23 cellular contexts compared by ENCODE assay signal in the genomic region with DNA sequence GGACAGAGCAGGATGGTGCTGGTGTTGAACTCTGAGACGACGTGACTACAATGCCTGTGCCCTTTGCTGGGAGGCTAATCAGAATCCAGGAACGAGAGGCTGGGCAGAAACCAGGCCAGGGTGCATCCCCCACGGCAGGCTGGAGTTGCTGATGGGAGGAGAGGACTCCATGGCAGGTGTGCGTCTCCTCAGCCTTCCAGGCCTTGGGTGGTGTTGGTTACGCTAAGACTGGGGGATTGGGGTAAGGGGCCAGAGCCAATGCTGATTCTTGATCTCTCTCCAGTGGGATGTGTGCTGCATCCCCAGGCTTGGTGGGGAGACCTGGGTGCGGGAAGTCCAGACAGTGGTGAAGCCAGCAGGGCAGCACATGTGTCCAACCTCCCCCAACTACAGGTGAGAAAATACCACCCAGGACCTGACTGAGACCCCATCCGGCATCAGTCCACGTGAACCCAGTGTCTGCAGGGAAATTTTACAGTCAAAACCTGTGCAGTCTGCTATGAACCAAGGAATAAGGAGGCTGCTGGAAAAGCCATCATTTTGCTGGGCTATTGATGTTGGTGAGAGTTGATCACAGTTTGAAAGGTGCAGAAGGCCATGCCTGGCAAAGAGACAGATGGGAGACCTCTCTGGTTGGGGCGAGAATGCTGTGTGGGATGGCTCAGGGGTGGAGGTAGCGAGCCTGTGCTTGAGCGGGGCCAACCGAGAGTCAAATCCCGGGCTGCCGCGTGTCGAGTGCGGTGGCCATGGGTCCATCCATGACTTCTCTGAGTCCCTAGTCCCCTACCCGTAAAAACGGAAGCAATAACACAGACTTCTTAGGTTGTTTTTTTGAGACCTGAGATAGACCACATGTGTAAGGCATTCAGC.
DNase-seq lines count a peak whose midpoint lies in the region; ATAC-seq, FAIRE-seq and TF ChIP-seq lines count a peak whose summit lies in the region.
"Had no signal": no experiment of that assay in that cellular context is flagged by ENCODE, and none has a peak within 500 bp of the region (broad histone marks: within the 10 kb centered on the region; RNA-seq: fewer than 3 reads in every experiment).

No MANE protein-coding gene starts in this region.

- H2BK15ac ChIP-seq in H9 (ENCODE audit: low read depth, low read length), result no peak overlapping the region

- H3K9ac ChIP-seq in H9 (ENCODE audit: extremely low read depth, insufficient read length, low read length), result no peak overlapping the region

- H3K18ac ChIP-seq in H9 (ENCODE audit: insufficient read length, low read depth, low read length), result no peak overlapping the region

- no peaks in the 10 kb centered on the region for H4K20me1 ChIP-seq in H9 (ENCODE audit: control insufficient read depth, insufficient read depth, insufficient read length)

- H3K79me1 ChIP-seq in H9 (ENCODE audit: insufficient read depth, low read depth, low read length, poor library complexity, severe bottlenecking), result no peaks in the 10 kb centered on the region

- peaks cover 8 to 14% of the 10 kb centered on the region in 2 experiments for H3K4me1 Mint-ChIP-seq in H9
- H3K4me1 Mint-ChIP-seq in osteocyte (ENCODE audit: unreplicated experiment), result peaks cover 8% of the 10 kb centered on the region
- H3K4me1 Mint-ChIP-seq: CD4-positive, CD25-positive, alpha-beta regulatory T cell; CD8-positive, alpha-beta memory T cell had no signal

- no peaks in the 10 kb centered on the region for H3K9me3 ChIP-seq in H9 (ENCODE audit: control insufficient read depth, low read depth, low read length)
- no peaks in the 10 kb centered on the region for H3K9me3 ChIP-seq in mucosa of descending colon
- H3K9me3 ChIP-seq: BE2C had no signal

- no peaks in the 10 kb centered on the region for H3K79me2 ChIP-seq in H9 (ENCODE audit: insufficient read depth, low read length)

- no peaks in the 10 kb centered on the region for H3K9me3 Mint-ChIP-seq in H9
- H3K9me3 Mint-ChIP-seq in osteocyte (ENCODE audit: unreplicated experiment), result no peaks in the 10 kb centered on the region
- H3K9me3 Mint-ChIP-seq: CD4-positive, CD25-positive, alpha-beta regulatory T cell had no signal

- no peak overlapping the region for H2AFZ ChIP-seq in H9 (ENCODE audit: low read length)

- H4K91ac ChIP-seq in H9 (ENCODE audit: insufficient read length, low read depth, low read length), result no peak overlapping the region

- DNase-seq in H9 (peak; percentile 24), bronchial epithelial cell (ENCODE audit: low read depth) (no peak), islet precursor cell (peak; percentile 44), osteocyte (ENCODE audit: extremely low spot score, unreplicated experiment) (peak; percentile 74), GM13977 (ENCODE audit: low spot score) (no peak), DMS53 treated with DMSO at 0.1 percent for 48 hours (lab: John Stamatoyannopoulos, UW; ENCODE audit: unreplicated experiment) (no peak), NCI-H2029 treated with DMSO at 0.1 percent for 48 hours (lab: John Stamatoyannopoulos, UW) (no peak), mucosa of descending colon (no peak)
- DNase-seq: ACHN; BE2C; C1 segment of cervical spinal cord; CD4-positive, CD25-positive, alpha-beta regulatory T cell; CD8-positive, alpha-beta memory T cell; COR-L47; GDM1; GOT3; H7; IMR-90 had no signal

- no peak overlapping the region for H4K8ac ChIP-seq in H9 (replicated peaks; ENCODE audit: insufficient read length, low read depth, low read length)

- H3K56ac ChIP-seq in H9 (ENCODE audit: insufficient read length, low read depth, low read length), result no peak overlapping the region

- H3K23ac ChIP-seq in H9 (ENCODE audit: insufficient read length, low read depth, low read length), result no peak overlapping the region

- no CpG with 5 or more reads among the region's 20 CpGs for WGBS in H9 (ENCODE audit: extremely low coverage, insufficient read length, low lambda C conversion rate)

- H2BK20ac ChIP-seq in H9 (ENCODE audit: low read depth, low read length, poor library complexity, severe bottlenecking), result no peak overlapping the region

- H2BK120ac ChIP-seq in H9 (ENCODE audit: low read depth, low read length, poor library complexity, severe bottlenecking), result no peak overlapping the region

- no peak overlapping the region for H3K4me3 Mint-ChIP-seq in H9
- H3K4me3 Mint-ChIP-seq in osteocyte (ENCODE audit: unreplicated experiment), result no peak overlapping the region
- H3K4me3 Mint-ChIP-seq: CD4-positive, CD25-positive, alpha-beta regulatory T cell; CD8-positive, alpha-beta memory T cell had no signal

- H3K36me3 Mint-ChIP-seq in H9 (ENCODE audit: insufficient read depth in 1 of 3, low read depth in 3 of 3), result no peaks in the 10 kb centered on the region
- H3K36me3 Mint-ChIP-seq in osteocyte (ENCODE audit: unreplicated experiment), result no peaks in the 10 kb centered on the region
- H3K36me3 Mint-ChIP-seq: CD4-positive, CD25-positive, alpha-beta regulatory T cell; CD8-positive, alpha-beta memory T cell had no signal

- no peak overlapping the region for H3T11ph ChIP-seq in H9 (ENCODE audit: low read length)

- H3K36me3 ChIP-seq in bronchial epithelial cell (ENCODE audit: control insufficient read depth, insufficient read depth, low read length) (no peaks in the 10 kb centered on the region), mucosa of descending colon (ENCODE audit: low read depth) (no peaks in the 10 kb centered on the region)
- H3K36me3 ChIP-seq: BE2C had no signal

- no peak for ATAC-seq in mucosa of descending colon
- ATAC-seq: K562 had no signal

- no peaks in the 10 kb centered on the region for H3K4me1 ChIP-seq in H9 (ENCODE audit: insufficient read depth, low read length)
- H3K4me1 ChIP-seq in mucosa of descending colon (ENCODE audit: low read depth), result no peaks in the 10 kb centered on the region
- H3K4me1 ChIP-seq: BE2C had no signal

- peak; percentile 43 for FAIRE-seq in bronchial epithelial cell (lab: Jason Lieb, UNC)
- FAIRE-seq: A204.1, D721Med, GM12892, HTR-8/SVneo, K562 had no signal

- no peak overlapping the region for H3K4ac ChIP-seq in H9 (ENCODE audit: low read depth, low read length)

- H3K4me3 ChIP-seq in bronchial epithelial cell (ENCODE audit: low read depth, low read length) (no peak overlapping the region), mucosa of descending colon (no peak overlapping the region)
- H3K4me3 ChIP-seq: K562 had no signal

- no peak overlapping the region for H2BK12ac ChIP-seq in H9 (ENCODE audit: insufficient read length, low read depth, low read length)

- H3K27me3 Mint-ChIP-seq in H9 (ENCODE audit: low read depth) (peaks cover 3% of the 10 kb centered on the region; the same call in 1 of the 2 replicates), osteocyte (ENCODE audit: unreplicated experiment) (no peaks in the 10 kb centered on the region)
- H3K27me3 Mint-ChIP-seq: CD4-positive, CD25-positive, alpha-beta regulatory T cell had no signal

- no peak overlapping the region for H2BK5ac ChIP-seq in H9 (ENCODE audit: insufficient read length, low read length)

- H3K27ac Mint-ChIP-seq in H9 (peak overlapping the region in 1 of 3 experiments; percentile 56; a peak in 1 of 7 replicates), osteocyte (ENCODE audit: unreplicated experiment) (no peak overlapping the region)
- H3K27ac Mint-ChIP-seq: CD4-positive, CD25-positive, alpha-beta regulatory T cell had no signal

- H2AK5ac ChIP-seq in H9 (ENCODE audit: insufficient read length, low read length), result no peak overlapping the region

- H4K5ac ChIP-seq in H9 (ENCODE audit: insufficient read length, low read depth, low read length), result no peak overlapping the region

- no peak for TF ChIP-seq CTCF in H9 (conservative IDR thresholded peaks at IDR 0.05)
- TF ChIP-seq CTCF in bronchial epithelial cell (IDR thresholded peaks at IDR 0.05; ENCODE audit: insufficient read depth, low read length, severe bottlenecking), result no peak
- no peak for TF ChIP-seq CTCF in osteocyte (IDR thresholded peaks at IDR 0.05)
- TF ChIP-seq CTCF in GM13977 (IDR thresholded peaks at IDR 0.05; ENCODE audit: extremely low read depth, insufficient read depth, missing control alignments), result no peak
- TF ChIP-seq CTCF in mucosa of descending colon (IDR thresholded peaks at IDR 0.05), result no peak

- no peaks in the 10 kb centered on the region for H3K27me3 ChIP-seq in H9 (ENCODE audit: insufficient read depth, low read length)
- H3K27me3 ChIP-seq in bronchial epithelial cell (ENCODE audit: control insufficient read depth, insufficient read depth, low read length), result no peaks in the 10 kb centered on the region

- in situ Hi-C loops in GM13977 (cut with MboI; ENCODE audit: low pct_unique_long_range_greater_than_20kb, low sequenced_read_pairs, unreplicated experiment), result no loop called here

- H3K27ac ChIP-seq in H9 (ENCODE audit: insufficient read length, low read depth, low read length), result no peak overlapping the region

- no peak overlapping the region; the same call in 1 of the 2 replicates for H3K14ac ChIP-seq in H9 (ENCODE audit: insufficient read depth, low read length)

- intact Hi-C loops in mucosa of descending colon (cut with DNase I, micrococcal nuclease), result no loop called here

- H3K23me2 ChIP-seq in H9 (ENCODE audit: insufficient read length, low read depth, low read length, poor library complexity, severe bottlenecking), result no peaks in the 10 kb centered on the region

- no peak overlapping the region for H3K4me2 ChIP-seq in H9 (ENCODE audit: insufficient read depth, insufficient read length, low read length)

Comparison
In these comparisons a context has a peak if more than half of its experiments do, and no peak if none do; other contexts are left out.
1. DNase-seq: peak in H9 (single experiment), islet precursor cell (single experiment) and osteocyte (single experiment); none in bronchial epithelial cell (single experiment), GM13977 (single experiment), DMS53 treated with DMSO at 0.1 percent for 48 hours (single experiment), NCI-H2029 treated with DMSO at 0.1 percent for 48 hours (single experiment) and mucosa of descending colon (0 of 3).